8 cellular contexts compared by ENCODE assay signal in the genomic region with DNA sequence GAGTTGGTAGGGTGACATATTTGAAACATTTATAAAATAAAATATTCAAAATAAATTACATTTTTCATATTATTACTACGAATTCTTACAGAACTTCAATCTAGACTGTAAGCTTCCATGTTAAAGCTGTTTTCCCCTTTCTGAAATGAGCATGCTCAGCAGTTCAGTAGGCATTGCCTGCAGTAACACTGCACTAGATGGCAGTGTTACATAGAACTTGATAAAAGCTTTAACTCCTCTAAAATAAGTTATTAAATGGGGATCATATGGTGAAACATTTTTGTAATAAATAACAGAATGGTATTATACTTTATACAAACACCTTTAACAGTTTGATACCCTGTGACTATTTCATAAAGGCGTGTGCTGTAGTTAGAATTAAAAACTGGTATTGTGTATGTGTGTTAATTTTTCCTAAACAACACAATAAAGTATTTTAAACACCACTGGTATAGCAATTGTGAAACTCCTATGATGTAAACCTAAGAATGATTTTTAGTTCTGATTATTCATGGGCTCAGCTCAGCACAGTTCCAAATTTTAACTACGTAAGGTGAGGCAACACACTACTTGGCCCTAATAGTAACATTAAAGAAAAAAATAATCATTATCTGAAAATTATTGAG. TPM values are rescaled to one million over a fixed set of nuclear protein-coding genes. Genes with fewer than 3 reads are reported as not detected.
DNase-seq lines count a peak whose midpoint lies in the region; ATAC-seq and TF ChIP-seq lines count a peak whose summit lies in the region.

No MANE protein-coding gene starts in this region.

- peaks cover 50% of the 10 kb centered on the region for H3K36me3 Mint-ChIP-seq in CD8-positive, alpha-beta T cell
- peaks cover 4% of the 10 kb centered on the region for H3K36me3 Mint-ChIP-seq in chondrocyte (ENCODE audit: low read depth)

- H3K4me3 Mint-ChIP-seq in CD8-positive, alpha-beta T cell = no peak overlapping the region
- H3K4me3 Mint-ChIP-seq in chondrocyte (ENCODE audit: unreplicated experiment) = no peak overlapping the region

- no peaks in the 10 kb centered on the region for H3K79me2 ChIP-seq in OCI-LY7 (ENCODE audit: insufficient read depth, low read depth, low read length)

- intact Hi-C loops in CD8-positive, alpha-beta T cell (cut with DNase I, micrococcal nuclease) = loop anchor here (1.0 to 10.0 kb wide), 8 partner anchors 10 to 1245 kb away; a partner anchor contains a TSS
- intact Hi-C loops in OCI-LY7 (cut with micrococcal nuclease; ENCODE audit: unreplicated experiment) = loop anchor here (1.0 to 10.0 kb wide), 3 partner anchors 118 to 425 kb away; no protein-coding TSS in a partner anchor

- no peaks in the 10 kb centered on the region for H3K27me3 ChIP-seq in CD8-positive, alpha-beta T cell (ENCODE audit: insufficient read depth, low read length)

- H3K27ac Mint-ChIP-seq in CD8-positive, alpha-beta T cell = peak overlapping the region; percentile 92
- no peak overlapping the region for H3K27ac Mint-ChIP-seq in chondrocyte (ENCODE audit: unreplicated experiment)

- H3K27ac ChIP-seq in CD8-positive, alpha-beta T cell (ENCODE audit: low read depth, low read length) = no peak overlapping the region
- H3K27ac ChIP-seq in OCI-LY7 (ENCODE audit: low read depth, low read length, poor library complexity, severe bottlenecking) = no peak overlapping the region

- no TSS peak for BruUV-seq in OCI-LY7 (replicated peaks; lab: Mats Ljungman, UMichigan)

- H3K27me3 Mint-ChIP-seq in CD8-positive, alpha-beta T cell (ENCODE audit: low read depth) = no peaks in the 10 kb centered on the region
- H3K27me3 Mint-ChIP-seq in chondrocyte (ENCODE audit: low read depth) = no peaks in the 10 kb centered on the region

- no peaks in the 10 kb centered on the region for H3K36me3 ChIP-seq in CD8-positive, alpha-beta T cell (ENCODE audit: insufficient read depth, low read length)
- H3K36me3 ChIP-seq in OCI-LY7 (ENCODE audit: insufficient read depth, low read length) = peaks cover 6% of the 10 kb centered on the region

- peaks cover 54% of the 10 kb centered on the region for H3K4me1 ChIP-seq in CD8-positive, alpha-beta T cell (ENCODE audit: insufficient read depth, low read length)
- peaks cover 22% of the 10 kb centered on the region for H3K4me1 ChIP-seq in OCI-LY7 (ENCODE audit: insufficient read depth, low read length, poor library complexity, severe bottlenecking)

- H3K4me2 ChIP-seq in OCI-LY7 (ENCODE audit: low read length) = peak overlapping the region; percentile 32; the same call in 1 of the 2 replicates

- POLR2A ChIA-PET in CD8-positive, alpha-beta T cell (lab: Charles Lee) = interaction anchor here (0.7 to 3.9 kb wide), 24 partner anchors 9 to 167 kb away, joined by 3 to 27 read pairs (median 4); a partner anchor contains a TSS
- POLR2A ChIA-PET in OCI-LY7 (lab: Charles Lee) = interaction anchor here (0.8 to 1.9 kb wide), 4 partner anchors 70 to 167 kb away, joined by 3 to 4 read pairs (median 4); a partner anchor contains a TSS

- no peak overlapping the region for H3K4me3 ChIP-seq in CD8-positive, alpha-beta T cell (ENCODE audit: low read depth, low read length)
- H3K4me3 ChIP-seq in OCI-LY7 (ENCODE audit: low read depth, low read length, poor library complexity, severe bottlenecking) = no peak overlapping the region

- H3K9me3 ChIP-seq in CD8-positive, alpha-beta T cell (ENCODE audit: low read length) = peaks cover 5% of the 10 kb centered on the region
- no peaks in the 10 kb centered on the region for H3K9me3 ChIP-seq in OCI-LY7 (ENCODE audit: low read length)

- H2AFZ ChIP-seq in OCI-LY7 (ENCODE audit: low read length) = no peak overlapping the region

- H3K9me3 Mint-ChIP-seq in CD8-positive, alpha-beta T cell = peaks cover 6% of the 10 kb centered on the region
- H3K9me3 Mint-ChIP-seq in chondrocyte (ENCODE audit: low read depth) = no peaks in the 10 kb centered on the region

- no peaks in the 10 kb centered on the region for H3K9me2 ChIP-seq in OCI-LY7 (ENCODE audit: insufficient read depth, low read length)

- peaks cover 5% of the 10 kb centered on the region; the same call in 1 of the 2 replicates for H4K20me1 ChIP-seq in OCI-LY7 (ENCODE audit: insufficient read depth, low read length)

- peak; percentile 68 for ATAC-seq in CD8-positive, alpha-beta T cell
- peak; percentile 59 for ATAC-seq in GM18858 (IDR thresholded peaks at IDR 0.05; ENCODE audit: unreplicated experiment)
- ATAC-seq in HG03103 (IDR thresholded peaks at IDR 0.05; ENCODE audit: low read depth, unreplicated experiment) = peak; percentile 64
- no peak for ATAC-seq in HG02571 (IDR thresholded peaks at IDR 0.05; ENCODE audit: unreplicated experiment)
- no peak for ATAC-seq in GM18520 (IDR thresholded peaks at IDR 0.05; ENCODE audit: unreplicated experiment)

- peak; percentile 91 for TF ChIP-seq CTCF in CD8-positive, alpha-beta T cell (IDR thresholded peaks at IDR 0.05)
- TF ChIP-seq CTCF in OCI-LY7 (conservative IDR thresholded peaks at IDR 0.05; ENCODE audit: low read length) (peak; percentile 80), chondrocyte (IDR thresholded peaks at IDR 0.05) (peak; percentile 98)

- CTCF ChIA-PET in CD8-positive, alpha-beta T cell (lab: Charles Lee) = interaction anchor here (0.6 to 14.9 kb wide), 73 partner anchors 9 to 266 kb away, joined by 3 to 402 read pairs (median 5); a partner anchor contains a TSS
- CTCF ChIA-PET in OCI-LY7 (lab: Charles Lee; ENCODE audit: unreplicated experiment) = interaction anchor here (0.6 to 1.4 kb wide), 4 partner anchors 93 to 167 kb away, joined by 4 to 5 read pairs (median 4); no protein-coding TSS in a partner anchor

- H3K4me1 Mint-ChIP-seq in CD8-positive, alpha-beta T cell (ENCODE audit: low read depth) = peaks cover 63% of the 10 kb centered on the region
- H3K4me1 Mint-ChIP-seq in chondrocyte (ENCODE audit: low read depth) = peaks cover 7% of the 10 kb centered on the region

- DNase-seq in CD8-positive, alpha-beta T cell = peak in 2 of 7 experiments; percentile 26 to 41
- DNase-seq in OCI-LY7 (ENCODE audit: low spot score) (peak; percentile 55), chondrocyte (ENCODE audit: low spot score) (no peak), lung microvascular endothelial cell (ENCODE audit: low read depth in 2 of 2) (peak; percentile 79 to 87)

RNA-seq across cellular contexts. Expression of a gene that starts 11.6 kb away (rescaled TPM):
- total RNA-seq in CD8-positive, alpha-beta T cell = 10 to 100 TPM; 31.9 to 36.2 TPM
- 6.6 and 13.7 TPM in 2 replicates for total RNA-seq in OCI-LY7 (2014; rRNA removed; shearing (Covaris generic))
- total RNA-seq in OCI-LY7 (2022) (10.9 and 15.1 TPM in 2 replicates), chondrocyte (not detected in 3 replicates), lung microvascular endothelial cell (not detected in 2 replicates)

RNA-seq across cellular contexts. Expression of a gene that starts 37.5 kb away (rescaled TPM):
- 10 to 100 TPM; 80.2 to 85.5 TPM for total RNA-seq in CD8-positive, alpha-beta T cell
- not detected in 2 replicates for total RNA-seq in OCI-LY7 (2014; rRNA removed; shearing (Covaris generic))
- total RNA-seq in OCI-LY7 (2022) (not detected in 2 replicates), chondrocyte (0.63 to 5.7 TPM (median 5.7 TPM) in 3 replicates), lung microvascular endothelial cell (0.40 and 1.1 TPM in 2 replicates)

Comparison
In these comparisons a context has a peak if more than half of its experiments do, and no peak if none do; other contexts are left out.
1. ATAC-seq: peak in CD8-positive, alpha-beta T cell (single experiment), GM18858 (single experiment) and HG03103 (single experiment); none in HG02571 (single experiment) and GM18520 (single experiment).
2. RNA of a gene that starts 37.5 kb away (total RNA-seq): 80.2 to 85.5 TPM in CD8-positive, alpha-beta T cell; 0.63 to 5.7 TPM in chondrocyte, 0.40 to 1.1 TPM in lung microvascular endothelial cell and not detected in OCI-LY7; every median in the first group is over 10 times any median in the second.
3. Peak in every context shown above with its lines, with median percentiles within 50 percentile points of each other: CTCF ChIP-seq.